ENCODE assay signal across 8 cellular contexts in the genomic region with DNA sequence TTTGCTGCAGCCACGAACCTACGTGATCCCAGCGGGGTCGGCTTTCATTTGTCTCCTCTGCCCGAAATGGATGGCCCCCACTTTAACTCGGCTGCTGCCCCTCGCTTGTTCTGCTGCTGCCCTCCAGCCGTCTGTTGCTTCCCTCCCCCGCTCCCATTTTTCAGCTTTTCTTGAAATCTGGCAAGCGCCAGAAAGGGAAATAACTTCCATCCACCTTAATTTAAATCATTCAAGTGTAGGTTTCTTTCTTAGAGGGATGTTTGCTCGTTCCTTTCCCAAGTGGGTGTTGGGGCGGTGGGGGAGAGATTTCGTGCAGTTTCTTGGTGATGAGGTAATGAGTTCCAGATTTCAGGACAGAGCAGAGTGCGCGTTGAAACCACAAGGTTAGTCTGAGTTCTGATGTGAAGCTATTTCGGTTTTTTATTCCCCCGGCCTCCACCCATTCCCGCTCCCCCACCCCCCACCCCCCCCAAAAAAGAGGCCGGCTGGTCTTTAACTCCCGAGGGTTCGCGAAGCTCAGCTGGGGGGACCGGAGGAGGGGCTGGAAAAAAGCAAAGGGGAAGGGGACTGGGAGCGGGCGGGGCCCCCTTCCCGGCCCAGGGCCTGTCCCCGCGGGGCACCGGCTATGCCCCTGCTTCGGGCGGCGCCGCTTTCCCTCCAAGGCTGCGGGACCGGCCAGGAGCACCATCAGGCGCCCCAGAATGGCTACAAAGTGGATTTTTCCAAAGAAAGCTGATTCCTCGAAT. TPM values are rescaled to one million over a fixed set of nuclear protein-coding genes. Genes with fewer than 3 reads are reported as not detected.
DNase-seq lines count a peak whose midpoint lies in the region; ATAC-seq, FAIRE-seq and TF ChIP-seq lines count a peak whose summit lies in the region.

No MANE protein-coding gene starts in this region.

- TF ChIP-seq POLR2A in GM12892 (IDR thresholded peaks at IDR 0.05; ENCODE audit: low read depth, low read length): peak; percentile 53

- peak overlapping the region; percentile 84 for H3K4me3 ChIP-seq in OCI-LY1 (ENCODE audit: low read depth, low read length, poor library complexity, severe bottlenecking)

- H3K9ac ChIP-seq in OCI-LY1 (ENCODE audit: low read length): peak overlapping the region; percentile 96

- FAIRE-seq in GM12892 (lab: Jason Lieb, UNC): no peak

- H3K27ac ChIP-seq in OCI-LY1 (ENCODE audit: low read depth, low read length, poor library complexity, severe bottlenecking): peak overlapping the region; percentile 98
- peak overlapping the region; percentile 94 for H3K27ac ChIP-seq in angular gyrus (ENCODE audit: low read depth, low read length)

- H3K4me1 ChIP-seq in OCI-LY1 (ENCODE audit: insufficient read depth, low read length, severe bottlenecking): peaks cover 46% of the 10 kb centered on the region

- H3K36me3 ChIP-seq in OCI-LY1 (ENCODE audit: insufficient read depth, low read length): peaks cover 25% of the 10 kb centered on the region

- H3K9me3 ChIP-seq in OCI-LY1 (ENCODE audit: low read length): no peaks in the 10 kb centered on the region

- no peak for ATAC-seq in GM18502 (IDR thresholded peaks at IDR 0.05; ENCODE audit: poor library complexity, unreplicated experiment)

- 0 out of 2 replicates have a peak, but pooled peaks cover 4% of the 10 kb centered on the region for H3F3A ChIP-seq in OCI-LY1 (ENCODE audit: insufficient read depth, low read length)

- H2AFZ ChIP-seq in OCI-LY1 (ENCODE audit: low read length): no peak overlapping the region

- H4K20me1 ChIP-seq in OCI-LY1 (ENCODE audit: insufficient read depth, low read length): no peaks in the 10 kb centered on the region

- TF ChIP-seq CTCF in OCI-LY1 (IDR thresholded peaks at IDR 0.05; ENCODE audit: low read length): no peak

- H3K4me2 ChIP-seq in OCI-LY1 (ENCODE audit: low read length): peak overlapping the region; percentile 89

- DNase-seq in GM12892 (ENCODE audit: insufficient read length) (no peak), hepatic stellate cell (ENCODE audit: low spot score) (peak; percentile 84), retina (peak; percentile 84), NCI-H1436 treated with DMSO at 0.1 percent for 48 hours (lab: John Stamatoyannopoulos, UW) (no peak), NCI-H187 treated with DMSO at 0.1 percent for 48 hours (lab: John Stamatoyannopoulos, UW) (no peak)

- H3K9me2 ChIP-seq in OCI-LY1 (ENCODE audit: low read depth, low read length): no peaks in the 10 kb centered on the region

- peaks cover 29% of the 10 kb centered on the region for H3K79me2 ChIP-seq in OCI-LY1 (ENCODE audit: insufficient read depth, low read length)

- no peaks in the 10 kb centered on the region for H3K27me3 ChIP-seq in OCI-LY1 (ENCODE audit: insufficient read depth, low read length)

RNA-seq across cellular contexts. Expression of a gene that starts 2.2 kb away (rescaled TPM):
- polyA plus RNA-seq in GM12892 (2012; ENCODE audit: missing spikeins): 61.9 TPM

Comparison
In these comparisons a context has a peak if more than half of its experiments do, and no peak if none do; other contexts are left out.
1. DNase-seq: peak in hepatic stellate cell (single experiment) and retina (single experiment); none in GM12892 (single experiment), NCI-H1436 treated with DMSO at 0.1 percent for 48 hours (single experiment) and NCI-H187 treated with DMSO at 0.1 percent for 48 hours (single experiment).